25 cellular contexts compared by ENCODE assay signal in genomic region chr10:8064436-8064835, GRCh38. TPM values are rescaled to one million over a fixed set of nuclear protein-coding genes. Genes with fewer than 3 reads are reported as not detected.
A peak's percentile ranks its signal among the peaks of the same experiment; 100 is the strongest.
DNase-seq lines count a peak whose midpoint lies in the region; ATAC-seq, FAIRE-seq and TF ChIP-seq lines count a peak whose summit lies in the region.
"Had no signal": no experiment of that assay in that cellular context is flagged by ENCODE, and none has a peak within 500 bp of the region (broad histone marks: within the 10 kb centered on the region; RNA-seq: fewer than 3 reads in every experiment).

No MANE protein-coding gene starts in this region.

- H3K36me3 Mint-ChIP-seq in T-helper 1 cell treated with Interleukin-12 subunit alpha and Interleukin-12 subunit beta and Interleukin-4 antibody, amounts not matched to agents 30 μg/mL and 1 μg/mL, for 36 hours (ENCODE audit: low read depth), result peaks cover 87% of the 10 kb centered on the region
- peaks cover 98% of the 10 kb centered on the region for H3K36me3 Mint-ChIP-seq in activated T-helper 2 cell treated with anti-CD3 and anti-CD28 coated beads, Interferon-gamma antibody, Interleukin-2, Interleukin-4, amounts not matched to agents 10 μg/mL and 5 μg/mL and 100 μg/mL, durations not matched to agents 14 hours and 24 hours and 36 hours (ENCODE audit: low read depth)
- H3K36me3 Mint-ChIP-seq: brain had no signal

- H3K27ac ChIP-seq in DND-41 (ENCODE audit: low read length) (peak overlapping the region; percentile 29; the same call in 1 of the 2 replicates), mesendoderm (ENCODE audit: low read depth, low read length) (no peak overlapping the region), ascending aorta (no peak overlapping the region)
- H3K27ac ChIP-seq: 22Rv1, HL-60, right atrium auricular region, uterus had no signal

- no peaks in the 10 kb centered on the region for H3K9me3 Mint-ChIP-seq in T-helper 1 cell treated with Interleukin-12 subunit alpha and Interleukin-12 subunit beta and Interleukin-4 antibody, amounts not matched to agents 30 μg/mL and 1 μg/mL, for 36 hours
- H3K9me3 Mint-ChIP-seq in activated T-helper 2 cell treated with anti-CD3 and anti-CD28 coated beads, Interferon-gamma antibody, Interleukin-2, Interleukin-4, amounts not matched to agents 10 μg/mL and 5 μg/mL and 100 μg/mL, durations not matched to agents 14 hours and 24 hours and 36 hours, result no peaks in the 10 kb centered on the region
- H3K9me3 Mint-ChIP-seq: activated naive CD4-positive, alpha-beta T cell treated with anti-CD3 and anti-CD28 coated beads, Interleukin-2, amount 50 U/mL, for 72 hours; IgD-negative memory B cell had no signal

- no peak overlapping the region for H3K9ac ChIP-seq in DND-41 (ENCODE audit: low read depth, low read length)
- H3K9ac ChIP-seq in mesendoderm (ENCODE audit: low read length), result no peak overlapping the region

- no peak overlapping the region for H4K5ac ChIP-seq in mesendoderm (ENCODE audit: low read length)

- peaks cover 63% of the 10 kb centered on the region for H4K20me1 ChIP-seq in DND-41 (ENCODE audit: insufficient read depth, low read length)

- H3K27me3 Mint-ChIP-seq in T-helper 1 cell treated with Interleukin-12 subunit alpha and Interleukin-12 subunit beta and Interleukin-4 antibody, amounts not matched to agents 30 μg/mL and 1 μg/mL, for 36 hours (ENCODE audit: low read depth), result no peaks in the 10 kb centered on the region
- H3K27me3 Mint-ChIP-seq in activated T-helper 2 cell treated with anti-CD3 and anti-CD28 coated beads, Interferon-gamma antibody, Interleukin-2, Interleukin-4, amounts not matched to agents 10 μg/mL and 5 μg/mL and 100 μg/mL, durations not matched to agents 14 hours and 24 hours and 36 hours (ENCODE audit: low read depth), result no peaks in the 10 kb centered on the region

- H3K27ac Mint-ChIP-seq in T-helper 1 cell treated with Interleukin-12 subunit alpha and Interleukin-12 subunit beta and Interleukin-4 antibody, amounts not matched to agents 30 μg/mL and 1 μg/mL, for 36 hours, result peak overlapping the region; percentile 56
- H3K27ac Mint-ChIP-seq in activated T-helper 2 cell treated with anti-CD3 and anti-CD28 coated beads, Interferon-gamma antibody, Interleukin-2, Interleukin-4, amounts not matched to agents 10 μg/mL and 5 μg/mL and 100 μg/mL, durations not matched to agents 14 hours and 24 hours and 36 hours, result peak overlapping the region; percentile 69
- H3K27ac Mint-ChIP-seq: B cell, brain had no signal

- H3K36me3 ChIP-seq in DND-41 (ENCODE audit: insufficient read depth, low read length) (peaks cover 94% of the 10 kb centered on the region), mesendoderm (ENCODE audit: control insufficient read depth, insufficient read depth, low read length) (peaks cover 2% of the 10 kb centered on the region), ascending aorta (no peaks in the 10 kb centered on the region)
- H3K36me3 ChIP-seq: right atrium auricular region, uterus had no signal

- intact Hi-C loops in activated T-helper 2 cell treated with anti-CD3 and anti-CD28 coated beads, Interferon-gamma antibody, Interleukin-2, Interleukin-4, amounts not matched to agents 10 μg/mL and 5 μg/mL and 100 μg/mL, durations not matched to agents 14 hours and 24 hours and 36 hours (cut with micrococcal nuclease), result loop anchor here (5.0 kb wide), 1 partner anchor 768 kb away; no protein-coding TSS in a partner anchor
- intact Hi-C loops in ascending aorta (cut with DNase I), result no loop called here

- H3K23ac ChIP-seq in mesendoderm (ENCODE audit: low read length), result no peak overlapping the region

- TF ChIP-seq CTCF in DND-41 (IDR thresholded peaks at IDR 0.05; ENCODE audit: borderline replicate concordance, extremely low read depth, low read length, poor library complexity, severe bottlenecking) (no peak), ascending aorta (IDR thresholded peaks at IDR 0.05) (no peak)

- ATAC-seq in DND-41 (ENCODE audit: insufficient read depth, low read depth), result no peak
- ATAC-seq in GM21737 (IDR thresholded peaks at IDR 0.05; ENCODE audit: unreplicated experiment), result no peak
- ATAC-seq: activated naive CD4-positive, alpha-beta T cell treated with anti-CD3 and anti-CD28 coated beads, Interleukin-2, amount 50 U/mL, for 72 hours; heart right ventricle had no signal

- H3K4me3 ChIP-seq in DND-41 (ENCODE audit: low read depth in 1 of 2, low read length in 2 of 2) (no peak overlapping the region), mesendoderm (ENCODE audit: low read length) (no peak overlapping the region), ascending aorta (no peak overlapping the region)
- H3K4me3 ChIP-seq: heart right ventricle, right atrium auricular region, uterus had no signal

- H2BK5ac ChIP-seq in mesendoderm (ENCODE audit: low read length), result peak overlapping the region; percentile 13

- no peak overlapping the region for H2BK15ac ChIP-seq in mesendoderm (replicated peaks; ENCODE audit: low read depth)

- H3K4me2 ChIP-seq in DND-41 (ENCODE audit: insufficient read depth, low read length) (no peak overlapping the region), mesendoderm (ENCODE audit: low read length) (no peak overlapping the region)

- peak overlapping the region; percentile 62 for H3K4me3 Mint-ChIP-seq in T-helper 1 cell treated with Interleukin-12 subunit alpha and Interleukin-12 subunit beta and Interleukin-4 antibody, amounts not matched to agents 30 μg/mL and 1 μg/mL, for 36 hours
- peak overlapping the region; percentile 92 for H3K4me3 Mint-ChIP-seq in activated T-helper 2 cell treated with anti-CD3 and anti-CD28 coated beads, Interferon-gamma antibody, Interleukin-2, Interleukin-4, amounts not matched to agents 10 μg/mL and 5 μg/mL and 100 μg/mL, durations not matched to agents 14 hours and 24 hours and 36 hours (ENCODE audit: low read depth)
- H3K4me3 Mint-ChIP-seq: B cell, IgD-negative memory B cell had no signal

- DNase-seq in T-helper 1 cell, result no peak
- DNase-seq in DND-41, result no peak
- no peak for DNase-seq in activated T-helper 2 cell treated with anti-CD3 and anti-CD28 coated beads, Interferon-gamma antibody, Interleukin-2, Interleukin-4, amounts not matched to agents 10 μg/mL and 5 μg/mL and 100 μg/mL, durations not matched to agents 14 hours and 24 hours and 36 hours (ENCODE audit: low spot score)
- DNase-seq in mesendoderm, result no peak
- DNase-seq in urothelium cell line (ENCODE audit: low spot score), result no peak
- no peak for DNase-seq in ascending aorta (ENCODE audit: low spot score in 2 of 2)
- DNase-seq: activated CD4-positive, alpha-beta T cell treated with anti-CD3 and anti-CD28 coated beads for 48 hours; heart right ventricle; MM.1S; NCI-H69; stimulated activated CD4-positive, alpha-beta T cell treated with anti-CD3 and anti-CD28 coated beads, Interleukin-12 subunit alpha, Interleukin-12 subunit beta, amount 100 ng/mL, for 4 hours; stimulated activated CD8-positive, alpha-beta memory T cell treated with anti-CD3 and anti-CD28 coated beads, Interleukin-4, amount 100 ng/mL, for 48 hours; uterus had no signal

- no peak overlapping the region for H3K18ac ChIP-seq in mesendoderm (ENCODE audit: low read length)

- H3K27me3 ChIP-seq in DND-41 (ENCODE audit: insufficient read depth, low read length, poor library complexity), result no peaks in the 10 kb centered on the region
- no peaks in the 10 kb centered on the region for H3K27me3 ChIP-seq in mesendoderm (ENCODE audit: insufficient read depth, low read length, poor library complexity)
- H3K27me3 ChIP-seq in ascending aorta, result no peaks in the 10 kb centered on the region
- H3K27me3 ChIP-seq: right atrium auricular region had no signal

- H2AK5ac ChIP-seq in mesendoderm (ENCODE audit: low read length), result peak overlapping the region; percentile 20

- peaks cover 8% of the 10 kb centered on the region for H3K79me1 ChIP-seq in mesendoderm (ENCODE audit: low read length)

- no peak overlapping the region for H2AFZ ChIP-seq in DND-41 (ENCODE audit: low read depth, low read length)

- WGBS in mesendoderm (ENCODE audit: extremely low coverage, insufficient coverage, low lambda C conversion rate), result no CpG with 5 or more reads among the region's 5 CpGs

- H3K4me1 ChIP-seq in DND-41 (ENCODE audit: insufficient read depth, low read length) (peaks cover 85% of the 10 kb centered on the region), mesendoderm (ENCODE audit: control insufficient read depth, low read depth, low read length) (peaks cover 39% of the 10 kb centered on the region), ascending aorta (no peaks in the 10 kb centered on the region)
- H3K4me1 ChIP-seq: right atrium auricular region, uterus had no signal

- no peak overlapping the region for H2BK120ac ChIP-seq in mesendoderm (ENCODE audit: low read depth, low read length)

- H3K4ac ChIP-seq in mesendoderm (ENCODE audit: low read depth, low read length), result no peak overlapping the region

- no peak overlapping the region for H3K56ac ChIP-seq in mesendoderm (ENCODE audit: low read length)

- H3K9me3 ChIP-seq in DND-41 (ENCODE audit: insufficient read depth, low read length, severe bottlenecking), result no peaks in the 10 kb centered on the region
- no peaks in the 10 kb centered on the region for H3K9me3 ChIP-seq in ascending aorta
- H3K9me3 ChIP-seq: heart right ventricle, right atrium auricular region, uterus had no signal

- peaks cover 95% of the 10 kb centered on the region for H3K79me2 ChIP-seq in DND-41 (ENCODE audit: insufficient read depth, low read length)
- H3K79me2 ChIP-seq in mesendoderm (ENCODE audit: control insufficient read depth, insufficient read depth, low read length), result peaks cover 18% of the 10 kb centered on the region

- H4K8ac ChIP-seq in mesendoderm (ENCODE audit: low read depth, low read length), result no peak overlapping the region

- FAIRE-seq in urothelium cell line (lab: Jason Lieb, UNC), result no peak
- FAIRE-seq: colon, GM18507 had no signal

- peaks cover 86% of the 10 kb centered on the region for H3K4me1 Mint-ChIP-seq in T-helper 1 cell treated with Interleukin-12 subunit alpha and Interleukin-12 subunit beta and Interleukin-4 antibody, amounts not matched to agents 30 μg/mL and 1 μg/mL, for 36 hours (ENCODE audit: low read depth)
- peaks cover 85% of the 10 kb centered on the region for H3K4me1 Mint-ChIP-seq in activated T-helper 2 cell treated with anti-CD3 and anti-CD28 coated beads, Interferon-gamma antibody, Interleukin-2, Interleukin-4, amounts not matched to agents 10 μg/mL and 5 μg/mL and 100 μg/mL, durations not matched to agents 14 hours and 24 hours and 36 hours (ENCODE audit: low read depth)

RNA-seq across cellular contexts. Expression of gene GATA3, which starts 9.9 kb away (rescaled TPM):
- total RNA-seq in activated T-helper 2 cell treated with anti-CD3 and anti-CD28 coated beads, Interferon-gamma antibody, Interleukin-2, Interleukin-4, amounts not matched to agents 10 μg/mL and 5 μg/mL and 100 μg/mL, durations not matched to agents 14 hours and 24 hours and 36 hours, result 281 and 293 TPM in 2 replicates
- polyA plus RNA-seq in mesendoderm (2013, experiment 1 of 2), result 7.2 TPM
- polyA plus RNA-seq in mesendoderm (2013, experiment 2 of 2), result 6.2 TPM
- total RNA-seq in ascending aorta, result not detected
- total RNA-seq: osteocyte had no signal

Comparison
In these comparisons a context has a peak if more than half of its experiments do, and no peak if none do; other contexts are left out.
1. RNA of gene GATA3, which starts 9.9 kb away (total RNA-seq): 281 to 293 TPM in activated T-helper 2 cell treated with anti-CD3 and anti-CD28 coated beads, Interferon-gamma antibody, Interleukin-2, Interleukin-4, amounts not matched to agents 10 μg/mL and 5 μg/mL and 100 μg/mL, durations not matched to agents 14 hours and 24 hours and 36 hours; not detected in ascending aorta (single experiment); every median in the first group is over 100 times any median in the second.